In genomic region chr3:35045106-35045505, GRCh38 we compare ENCODE assay signal across 34 cellular contexts.
"Had no signal": no experiment of that assay in that cellular context is flagged by ENCODE, and none has a peak within 500 bp of the region (broad histone marks: within the 10 kb centered on the region; RNA-seq: fewer than 3 reads in every experiment).

No MANE protein-coding gene starts in this region.

- DNase-seq: Karpas-422, Kasumi-1, MG63, MM.1S, MV-4-11, NCI-H1048, NCI-H1092, NCI-H1092 treated with DMSO at 0.1 percent for 48 hours, NCI-H1105, NCI-H1105 treated with DMSO at 0.1 percent for 48 hours, NCI-H1417, NCI-H1417 treated with DMSO at 0.1 percent for 48 hours, NCI-H1436, NCI-H1436 treated with DMSO at 0.1 percent for 48 hours, NCI-H146, NCI-H1694, NCI-H1694 treated with DMSO at 0.1 percent for 48 hours, NCI-H187, NCI-H187 treated with DMSO at 0.1 percent for 48 hours, NCI-H1930, NCI-H2029, NCI-H2029 treated with DMSO at 0.1 percent for 48 hours, NCI-H2081, NCI-H2081 treated with DMSO at 0.1 percent for 48 hours, NCI-H2107, NCI-H2171, NCI-H2171 treated with DMSO at 0.1 percent for 48 hours, NCI-H2227 treated with DMSO at 0.1 percent for 48 hours, NCI-H226, NCI-H345, NCI-H446, NCI-H446 treated with DMSO at 0.1 percent for 48 hours, NCI-H510A had no signal

- H3K4me2 ChIP-seq: KMS-11 had no signal

- H3K9ac ChIP-seq: KMS-11 had no signal

- H3K36me3 ChIP-seq: MG63 had no signal

- H3K9me3 ChIP-seq: MG63 had no signal

- H3K27ac ChIP-seq: KMS-11 had no signal

- H3K27me3 ChIP-seq: MG63 had no signal

- H3K4me3 ChIP-seq: MG63 had no signal
